1 cellular context compared by ENCODE assay signal in the genomic region with DNA sequence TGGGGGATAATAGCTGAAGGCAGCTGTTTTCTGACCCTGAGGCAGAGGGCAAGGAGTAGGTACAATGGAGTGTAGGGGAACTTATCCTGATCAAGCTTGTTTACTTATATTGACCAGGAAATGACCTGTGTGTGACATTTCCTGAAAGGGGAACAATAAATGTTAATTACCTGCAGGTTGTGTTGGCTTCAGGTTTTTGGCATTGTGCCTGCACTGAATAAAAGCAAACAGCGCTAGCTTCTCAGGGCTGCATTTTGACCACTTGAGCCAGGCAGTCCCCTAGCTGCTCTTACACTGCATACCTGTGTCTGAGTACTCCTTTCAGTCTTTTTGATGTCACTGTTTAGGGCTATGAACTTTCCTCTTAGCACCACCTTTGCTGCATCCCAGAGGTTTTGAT.
A peak's percentile ranks its signal among the peaks of the same experiment; 100 is the strongest.
TF ChIP-seq lines count a peak whose summit lies in the region.

No MANE protein-coding gene starts in this region.

TF ChIP-seq in HepG2, 621 proteins besides CTCF, POLR2A, EP300 and RAD21 (continued from another document):
- TF ChIP-seq FOXP1 (IDR thresholded peaks at IDR 0.05) (no peak), FOXP1 (CRISPR knock-in tag; IDR thresholded peaks at IDR 0.05) (peak; percentile 45), WIZ (CRISPR knock-in tag; IDR thresholded peaks at IDR 0.05) (no peak), ZNF781 (CRISPR knock-in tag; IDR thresholded peaks at IDR 0.05; ENCODE audit: borderline replicate concordance, not compliant biosample characterization) (no peak), ZFP82 (CRISPR knock-in tag; IDR thresholded peaks at IDR 0.05; ENCODE audit: borderline replicate concordance) (no peak), SETDB1 (CRISPR knock-in tag; IDR thresholded peaks at IDR 0.05; ENCODE audit: borderline replicate concordance) (peak; percentile 88; the same call in 1 of the 2 replicates), ELF3 (CRISPR knock-in tag; IDR thresholded peaks at IDR 0.05) (no peak), NR2F2 (IDR thresholded peaks at IDR 0.05; ENCODE audit: borderline replicate concordance, low read depth) (no peak), ATF7 (IDR thresholded peaks at IDR 0.05) (no peak), ATF7 (CRISPR knock-in tag; IDR thresholded peaks at IDR 0.05) (no peak), KLF13 (CRISPR knock-in tag; IDR thresholded peaks at IDR 0.05) (no peak), ZSCAN12 (CRISPR knock-in tag; IDR thresholded peaks at IDR 0.05) (no peak), SALL1 (CRISPR knock-in tag; IDR thresholded peaks at IDR 0.05) (no peak), HMG20B (CRISPR knock-in tag; conservative IDR thresholded peaks at IDR 0.05) (no peak), BCL6 (CRISPR knock-in tag; IDR thresholded peaks at IDR 0.05) (peak; percentile 29; the same call in 1 of the 2 replicates), SNAPC2 (CRISPR knock-in tag; IDR thresholded peaks at IDR 0.05) (no peak), ZNF280B (CRISPR knock-in tag; IDR thresholded peaks at IDR 0.05; ENCODE audit: borderline replicate concordance) (no peak), AHR (CRISPR knock-in tag; IDR thresholded peaks at IDR 0.05) (no peak), EHMT2 (IDR thresholded peaks at IDR 0.05; ENCODE audit: borderline replicate concordance, low read depth, low read length) (no peak), ARNT (IDR thresholded peaks at IDR 0.05) (no peak), REL (CRISPR knock-in tag; conservative IDR thresholded peaks at IDR 0.05) (no peak), ARNT2 (CRISPR knock-in tag; IDR thresholded peaks at IDR 0.05; ENCODE audit: low read depth) (no peak), BRD4 (CRISPR knock-in tag; IDR thresholded peaks at IDR 0.05) (no peak), IRF2 (CRISPR knock-in tag; IDR thresholded peaks at IDR 0.05) (no peak), PBX3 (CRISPR knock-in tag; IDR thresholded peaks at IDR 0.05; ENCODE audit: borderline replicate concordance) (no peak), ZNF562 (CRISPR knock-in tag; IDR thresholded peaks at IDR 0.05; ENCODE audit: borderline replicate concordance) (no peak), ZZZ3 (CRISPR knock-in tag; IDR thresholded peaks at IDR 0.05; ENCODE audit: borderline replicate concordance) (no peak), SMAD9 (CRISPR knock-in tag; IDR thresholded peaks at IDR 0.05) (no peak), ZFYVE20 (CRISPR knock-in tag; IDR thresholded peaks at IDR 0.05; ENCODE audit: borderline replicate concordance, low read depth) (no peak), PRMT3 (CRISPR knock-in tag; IDR thresholded peaks at IDR 0.05; ENCODE audit: borderline replicate concordance, low read depth) (no peak), TEF (CRISPR knock-in tag; IDR thresholded peaks at IDR 0.05) (no peak), ZNF256 (CRISPR knock-in tag; conservative IDR thresholded peaks at IDR 0.05) (no peak), ZNF772 (CRISPR knock-in tag; IDR thresholded peaks at IDR 0.05) (no peak), REPIN1 (CRISPR knock-in tag; IDR thresholded peaks at IDR 0.05; ENCODE audit: borderline replicate concordance, low read depth) (no peak), HINFP (CRISPR knock-in tag; IDR thresholded peaks at IDR 0.05; ENCODE audit: low read depth) (no peak), MEIS2 (CRISPR knock-in tag; IDR thresholded peaks at IDR 0.05) (no peak)
